Comparison of ENCODE assay signal across 8 cellular contexts in genomic region chr5:127031147-127031862, GRCh38. TPM values are rescaled to one million over a fixed set of nuclear protein-coding genes. Genes with fewer than 3 reads are reported as not detected.
DNase-seq lines count a peak whose midpoint lies in the region; ATAC-seq and TF ChIP-seq lines count a peak whose summit lies in the region.

No MANE protein-coding gene starts in this region.

- H4K20me1 ChIP-seq in osteoblast (ENCODE audit: insufficient read depth, low read length): no peaks in the 10 kb centered on the region

- peaks cover 6 to 21% (median 19%) of the 10 kb centered on the region in 4 donors for H3K4me1 ChIP-seq in esophagus muscularis mucosa
- peaks cover 17% of the 10 kb centered on the region for H3K4me1 ChIP-seq in osteoblast (ENCODE audit: insufficient read depth, low read length)

- DNase-seq in NCI-H510A treated with DMSO at 0.1 percent for 48 hours (lab: John Stamatoyannopoulos, UW) (peak; percentile 59), NCI-H510A (lab: John Stamatoyannopoulos, UW) (no peak), esophagus muscularis mucosa (ENCODE audit: extremely low spot score) (no peak), osteoblast (ENCODE audit: insufficient read length, low spot score, missing footprints) (no peak), NCI-H1436 (lab: John Stamatoyannopoulos, UW) (no peak), dedifferentiated amniotic fluid mesenchymal stem cell (ENCODE audit: extremely low spot score) (no peak)

- H3K4me3 ChIP-seq in WI38 (ENCODE audit: low read depth, low read length) (peak overlapping the region; percentile 93), esophagus muscularis mucosa (peak overlapping the region; percentile 74 to 84 (median 81)), osteoblast (ENCODE audit: insufficient read depth, low read length) (peak overlapping the region; percentile 89)

- peak; percentile 12 for ATAC-seq in HG03064 (IDR thresholded peaks at IDR 0.05; ENCODE audit: low read depth, unreplicated experiment)

- TF ChIP-seq POLR2A in esophagus muscularis mucosa (IDR thresholded peaks at IDR 0.05; ENCODE audit: low read depth): no peak

- TF ChIP-seq CTCF in WI38 (IDR thresholded peaks at IDR 0.05; ENCODE audit: low read depth, low read length) (no peak), esophagus muscularis mucosa (IDR thresholded peaks at IDR 0.05) (no peak), osteoblast (IDR thresholded peaks at IDR 0.05; ENCODE audit: extremely low read depth, low read depth, low read length) (no peak)

- intact Hi-C loops in esophagus muscularis mucosa (cut with DNase I): no loop called here

- H3K27ac ChIP-seq in esophagus muscularis mucosa (replicated peaks in 1 of 4): peak overlapping the region; percentile 87 to 88 (median 88)
- H3K27ac ChIP-seq in osteoblast (ENCODE audit: low read depth, low read length): peak overlapping the region; percentile 39

- TF ChIP-seq EP300 in esophagus muscularis mucosa (IDR thresholded peaks at IDR 0.05): no peak

- no peaks in the 10 kb centered on the region for H3K36me3 ChIP-seq in esophagus muscularis mucosa
- no peaks in the 10 kb centered on the region for H3K36me3 ChIP-seq in osteoblast (ENCODE audit: insufficient read depth, low read length)

- H2AFZ ChIP-seq in osteoblast (ENCODE audit: low read length): peak overlapping the region; percentile 87

- H3K9me3 ChIP-seq in esophagus muscularis mucosa: no peaks in the 10 kb centered on the region
- no peaks in the 10 kb centered on the region for H3K9me3 ChIP-seq in osteoblast (ENCODE audit: low read depth, low read length)

- H3K27me3 ChIP-seq in esophagus muscularis mucosa: peaks cover 0 to 25% (median 0%) of the 10 kb centered on the region in 4 donors
- H3K27me3 ChIP-seq in osteoblast (ENCODE audit: insufficient read depth, low read length): no peaks in the 10 kb centered on the region

- peak overlapping the region; percentile 89 for H3K4me2 ChIP-seq in osteoblast (ENCODE audit: insufficient read depth, low read length)

- 21% methylated on average over 33 of the region's 45 CpGs for WGBS in esophagus muscularis mucosa

- H3K79me2 ChIP-seq in osteoblast (ENCODE audit: insufficient read depth, low read length): peaks cover 17% of the 10 kb centered on the region

RNA-seq across cellular contexts. Expression of gene MARCHF3, which starts 0.9 kb away (rescaled TPM):
- total RNA-seq in esophagus muscularis mucosa: 10 to 100 TPM in 1 of 4 donors, 1 to 10 TPM in 3; 1.7 to 13.9 (median 2.5) TPM
- 2.2 and 3.5 TPM in 2 replicates for total RNA-seq in osteoblast

RNA-seq across cellular contexts. Expression of gene C5orf63, which starts 42.0 kb away (rescaled TPM):
- total RNA-seq in esophagus muscularis mucosa (1 to 10 TPM in 3 of 4 donors, under 1 TPM in 1; 0.98 to 2.3 (median 1.6) TPM), osteoblast (2.2 and 3.5 TPM in 2 replicates)
